ENCODE assay signal across 20 cellular contexts in genomic region chr6:139156571-139156970, GRCh38. TPM values are rescaled to one million over a fixed set of nuclear protein-coding genes. Genes with fewer than 3 reads are reported as not detected.
DNase-seq lines count a peak whose midpoint lies in the region; ATAC-seq and TF ChIP-seq lines count a peak whose summit lies in the region.
"Had no signal": no experiment of that assay in that cellular context is flagged by ENCODE, and none has a peak within 500 bp of the region (broad histone marks: within the 10 kb centered on the region; RNA-seq: fewer than 3 reads in every experiment).

No MANE protein-coding gene starts in this region.

- no peak for ATAC-seq in effector memory CD8-positive, alpha-beta T cell (replicated peaks)
- no peak for ATAC-seq in omental fat pad (ENCODE audit: low FRiP score)
- ATAC-seq: A549, SK-N-SH treated with all-trans-retinoic acid at 6 μM for 48 hours had no signal

- intact Hi-C loops in activated CD4-positive, alpha-beta memory T cell treated with anti-CD3 and anti-CD28 coated beads for 36 hours (cut with micrococcal nuclease) = no loop called here

- no peaks in the 10 kb centered on the region for H3K9me3 Mint-ChIP-seq in activated CD4-positive, alpha-beta memory T cell treated with anti-CD3 and anti-CD28 coated beads for 36 hours
- no peaks in the 10 kb centered on the region for H3K9me3 Mint-ChIP-seq in activated CD4-positive, alpha-beta memory T cell treated with anti-CD3 and anti-CD28 coated beads, Interleukin-2, amount 10 ng/mL, durations not matched to agents 7 days and 5 days
- H3K9me3 Mint-ChIP-seq in effector memory CD8-positive, alpha-beta T cell = no peaks in the 10 kb centered on the region
- H3K9me3 Mint-ChIP-seq: activated CD4-positive, alpha-beta T cell treated with anti-CD3 and anti-CD28 coated beads, Interleukin-2, amount 10 ng/mL, durations not matched to agents 7 days and 5 days had no signal

- H3K4me1 Mint-ChIP-seq in activated CD4-positive, alpha-beta memory T cell treated with anti-CD3 and anti-CD28 coated beads for 36 hours (ENCODE audit: low read depth) = peaks cover 86% of the 10 kb centered on the region
- peaks cover 78% of the 10 kb centered on the region for H3K4me1 Mint-ChIP-seq in activated CD4-positive, alpha-beta memory T cell treated with anti-CD3 and anti-CD28 coated beads, Interleukin-2, amount 10 ng/mL, durations not matched to agents 7 days and 5 days
- H3K4me1 Mint-ChIP-seq in effector memory CD8-positive, alpha-beta T cell (ENCODE audit: low read depth in 2 of 2) = peaks cover 57 to 74% of the 10 kb centered on the region in 2 donors

- POLR2A ChIA-PET in activated CD4-positive, alpha-beta memory T cell treated with anti-CD3 and anti-CD28 coated beads for 36 hours (lab: Charles Lee) = interaction anchor here (0.6 to 1.6 kb wide), 3 partner anchors 10 to 24 kb away, joined by 3 to 7 read pairs (median 3); no protein-coding TSS in a partner anchor
- POLR2A ChIA-PET in activated CD4-positive, alpha-beta memory T cell treated with anti-CD3 and anti-CD28 coated beads, Interleukin-2, amount 10 ng/mL, durations not matched to agents 7 days and 5 days (lab: Charles Lee) = interaction anchor here (1.0 to 8.5 kb wide), 3 partner anchors 12 to 218 kb away, joined by 3 to 119 read pairs (median 47); partner anchors contain the start of gene CITED2

- H3K27ac Mint-ChIP-seq in activated CD4-positive, alpha-beta memory T cell treated with anti-CD3 and anti-CD28 coated beads for 36 hours = peak overlapping the region; percentile 79
- H3K27ac Mint-ChIP-seq in activated CD4-positive, alpha-beta memory T cell treated with anti-CD3 and anti-CD28 coated beads, Interleukin-2, amount 10 ng/mL, durations not matched to agents 7 days and 5 days = no peak overlapping the region
- H3K27ac Mint-ChIP-seq in effector memory CD8-positive, alpha-beta T cell = peak overlapping the region; percentile 46 to 64

- no peaks in the 10 kb centered on the region for H3K27me3 ChIP-seq in rectal smooth muscle tissue (ENCODE audit: control insufficient read depth, insufficient read depth, low read length)
- H3K27me3 ChIP-seq: ascending aorta; BLaER1 treated with 17β-estradiol and CSF1 and Interleukin-3, amounts not matched to agents 10 nM and 100 nM; heart right ventricle had no signal

- H3K27me3 Mint-ChIP-seq in activated CD4-positive, alpha-beta memory T cell treated with anti-CD3 and anti-CD28 coated beads for 36 hours = no peaks in the 10 kb centered on the region
- H3K27me3 Mint-ChIP-seq in activated CD4-positive, alpha-beta memory T cell treated with anti-CD3 and anti-CD28 coated beads, Interleukin-2, amount 10 ng/mL, durations not matched to agents 7 days and 5 days = no peaks in the 10 kb centered on the region
- no peaks in the 10 kb centered on the region for H3K27me3 Mint-ChIP-seq in effector memory CD8-positive, alpha-beta T cell
- H3K27me3 Mint-ChIP-seq: activated CD4-positive, alpha-beta T cell treated with anti-CD3 and anti-CD28 coated beads, Interleukin-2, amount 10 ng/mL, durations not matched to agents 7 days and 5 days had no signal

- no peaks in the 10 kb centered on the region for H3K4me1 ChIP-seq in rectal smooth muscle tissue (ENCODE audit: control insufficient read depth, insufficient read depth, low read length)
- H3K4me1 ChIP-seq: A549 had no signal

- no peak overlapping the region for H3K4me3 Mint-ChIP-seq in activated CD4-positive, alpha-beta memory T cell treated with anti-CD3 and anti-CD28 coated beads for 36 hours
- no peak overlapping the region for H3K4me3 Mint-ChIP-seq in activated CD4-positive, alpha-beta memory T cell treated with anti-CD3 and anti-CD28 coated beads, Interleukin-2, amount 10 ng/mL, durations not matched to agents 7 days and 5 days
- peak overlapping the region; percentile 2 to 44 for H3K4me3 Mint-ChIP-seq in effector memory CD8-positive, alpha-beta T cell
- H3K4me3 Mint-ChIP-seq: activated CD4-positive, alpha-beta T cell treated with anti-CD3 and anti-CD28 coated beads, Interleukin-2, amount 10 ng/mL, durations not matched to agents 7 days and 5 days had no signal

- H3K9ac ChIP-seq in SK-N-MC (ENCODE audit: insufficient read length) (no peak overlapping the region), rectal smooth muscle tissue (ENCODE audit: low read length) (no peak overlapping the region)
- H3K9ac ChIP-seq: BLaER1 treated with 17β-estradiol and CSF1 and Interleukin-3, amounts not matched to agents 10 nM and 100 nM had no signal

- CTCF ChIA-PET in activated CD4-positive, alpha-beta memory T cell treated with anti-CD3 and anti-CD28 coated beads for 36 hours (lab: Charles Lee) = no interaction called here
- CTCF ChIA-PET in activated CD4-positive, alpha-beta memory T cell treated with anti-CD3 and anti-CD28 coated beads, Interleukin-2, amount 10 ng/mL, durations not matched to agents 7 days and 5 days (lab: Charles Lee) = interaction anchor here (1.1 kb wide), 1 partner anchor 170 kb away, joined by 3 read pairs; no protein-coding TSS in a partner anchor

- DNase-seq in activated CD4-positive, alpha-beta memory T cell treated with anti-CD3 and anti-CD28 coated beads for 36 hours = no peak
- DNase-seq in activated CD4-positive, alpha-beta memory T cell treated with anti-CD3 and anti-CD28 coated beads, Interleukin-2, amount 10 ng/mL, durations not matched to agents 7 days and 5 days = no peak
- no peak for DNase-seq in SK-N-MC (ENCODE audit: low read depth, low spot score)
- no peak for DNase-seq in effector memory CD8-positive, alpha-beta T cell
- DNase-seq in NCI-H2107 treated with DMSO at 0.1 percent for 48 hours (lab: John Stamatoyannopoulos, UW; ENCODE audit: unreplicated experiment) = no peak
- no peak for DNase-seq in Kasumi-1 (lab: John Stamatoyannopoulos, UW)
- DNase-seq in omental fat pad (ENCODE audit: low spot score) = no peak
- DNase-seq: activated CD4-positive, alpha-beta T cell treated with anti-CD3 and anti-CD28 coated beads, Interleukin-2, amount 10 ng/mL, durations not matched to agents 7 days and 5 days; activated T-cell treated with anti-CD3 and anti-CD28 coated beads, Interleukin-2, amount 50 U/mL, for 1 hour; cerebellar nuclear complex; H7; NCI-H1092; NCI-H2029 had no signal

- H3K4me3 ChIP-seq in SK-N-MC (no peak overlapping the region), rectal smooth muscle tissue (ENCODE audit: low read length) (peak overlapping the region; percentile 9)
- H3K4me3 ChIP-seq: A549; BLaER1 treated with 17β-estradiol and CSF1 and Interleukin-3, amounts not matched to agents 10 nM and 100 nM; lung had no signal

- TF ChIP-seq CTCF in omental fat pad (IDR thresholded peaks at IDR 0.05) = no peak

- no peaks in the 10 kb centered on the region for H3K36me3 ChIP-seq in SK-N-MC (ENCODE audit: insufficient read depth, low read length)
- no peaks in the 10 kb centered on the region for H3K36me3 ChIP-seq in rectal smooth muscle tissue (ENCODE audit: control insufficient read depth, insufficient read depth, low read length)
- H3K36me3 ChIP-seq: ascending aorta, heart right ventricle had no signal

- no peaks in the 10 kb centered on the region for H3K9me3 ChIP-seq in SK-N-MC (ENCODE audit: low read depth, low read length)
- H3K9me3 ChIP-seq: A549; ascending aorta; BLaER1 treated with 17β-estradiol and CSF1 and Interleukin-3, amounts not matched to agents 10 nM and 100 nM; heart right ventricle had no signal

- H3K27ac ChIP-seq in SK-N-MC (peak overlapping the region; percentile 52; the same call in 1 of the 2 replicates), rectal smooth muscle tissue (ENCODE audit: low read depth, low read length) (peak overlapping the region; percentile 24)
- H3K27ac ChIP-seq: A549; ascending aorta; BLaER1 treated with 17β-estradiol and CSF1 and Interleukin-3, amounts not matched to agents 10 nM and 100 nM had no signal

- H3K36me3 Mint-ChIP-seq in activated CD4-positive, alpha-beta memory T cell treated with anti-CD3 and anti-CD28 coated beads for 36 hours = peaks cover 25% of the 10 kb centered on the region
- peaks cover 24% of the 10 kb centered on the region for H3K36me3 Mint-ChIP-seq in activated CD4-positive, alpha-beta memory T cell treated with anti-CD3 and anti-CD28 coated beads, Interleukin-2, amount 10 ng/mL, durations not matched to agents 7 days and 5 days (ENCODE audit: low read depth)
- peaks cover 68% of the 10 kb centered on the region for H3K36me3 Mint-ChIP-seq in effector memory CD8-positive, alpha-beta T cell (ENCODE audit: insufficient read depth)

RNA-seq across cellular contexts. Expression of gene HECA, which starts 21.7 kb away (rescaled TPM):
- total RNA-seq in activated CD4-positive, alpha-beta memory T cell treated with anti-CD3 and anti-CD28 coated beads for 36 hours = 10 to 100 TPM; 75.7 to 76.6 TPM
- total RNA-seq in activated CD4-positive, alpha-beta memory T cell treated with anti-CD3 and anti-CD28 coated beads, Interleukin-2, amount 10 ng/mL, durations not matched to agents 7 days and 5 days = 10 to 100 TPM; 78.9 to 81.7 TPM
- total RNA-seq in omental fat pad = 10 to 100 TPM; 37.6 to 59.4 (median 45.2) TPM

Comparison
In these comparisons a context has a peak if more than half of its experiments do, and no peak if none do; other contexts are left out.
1. H3K4me3 Mint-ChIP-seq: peak in effector memory CD8-positive, alpha-beta T cell (2 of 2); none in activated CD4-positive, alpha-beta memory T cell treated with anti-CD3 and anti-CD28 coated beads for 36 hours (single experiment) and activated CD4-positive, alpha-beta memory T cell treated with anti-CD3 and anti-CD28 coated beads, Interleukin-2, amount 10 ng/mL, durations not matched to agents 7 days and 5 days (single experiment).